8 cellular contexts compared by ENCODE assay signal in genomic region chr17:56913867-56914640, GRCh38. TPM values are rescaled to one million over a fixed set of nuclear protein-coding genes. Genes with fewer than 3 reads are reported as not detected.
DNase-seq lines count a peak whose midpoint lies in the region; ATAC-seq and TF ChIP-seq lines count a peak whose summit lies in the region.

Gene TRIM25 (minus strand): TSS chr17:56914049. CDS start chr17:56913988, 61 bp downstream.

- TF ChIP-seq CTCF in GM23338 (conservative IDR thresholded peaks at IDR 0.05; ENCODE audit: low read depth in 2 of 2) = no peak
- no peak for TF ChIP-seq CTCF in LNCaP clone FGC (IDR thresholded peaks at IDR 0.05; ENCODE audit: control insufficient read depth, extremely low read depth, insufficient read depth)
- TF ChIP-seq CTCF in RWPE2 (IDR thresholded peaks at IDR 0.05; ENCODE audit: poor library complexity, severe bottlenecking) = no peak

- H3K9me3 Mint-ChIP-seq in GM23338 = no peaks in the 10 kb centered on the region
- H3K9me3 Mint-ChIP-seq in activated T-helper 2 cell treated with anti-CD3 and anti-CD28 coated beads, Interferon-gamma antibody, Interleukin-2, Interleukin-4, amounts not matched to agents 10 μg/mL and 5 μg/mL and 100 μg/mL, durations not matched to agents 14 hours and 24 hours and 36 hours = peaks cover 15% of the 10 kb centered on the region
- H3K9me3 Mint-ChIP-seq in natural killer cell treated with Interleukin-12 subunit alpha and Interleukin-12 subunit beta and Interleukin-15 and Interleukin-18, amount 100 ng/mL, for 72 hours = peaks cover 4% of the 10 kb centered on the region

- ATAC-seq in GM23338 = peak; percentile 95
- peak; percentile 76 for ATAC-seq in RWPE2 (ENCODE audit: low read depth)
- ATAC-seq in natural killer cell treated with Interleukin-12 subunit alpha and Interleukin-12 subunit beta and Interleukin-15 and Interleukin-18, amount 100 ng/mL, for 72 hours = peak; percentile 89 to 92

- H3K27me3 Mint-ChIP-seq in GM23338 (ENCODE audit: insufficient read depth, low read depth, poor library complexity) = peaks cover 30% of the 10 kb centered on the region
- H3K27me3 Mint-ChIP-seq in activated T-helper 2 cell treated with anti-CD3 and anti-CD28 coated beads, Interferon-gamma antibody, Interleukin-2, Interleukin-4, amounts not matched to agents 10 μg/mL and 5 μg/mL and 100 μg/mL, durations not matched to agents 14 hours and 24 hours and 36 hours (ENCODE audit: low read depth) = no peaks in the 10 kb centered on the region
- H3K27me3 Mint-ChIP-seq in natural killer cell treated with Interleukin-12 subunit alpha and Interleukin-12 subunit beta and Interleukin-15 and Interleukin-18, amount 100 ng/mL, for 72 hours = no peaks in the 10 kb centered on the region

- H3K4me1 ChIP-seq in GM23338 (ENCODE audit: insufficient read depth) = peaks cover 16% of the 10 kb centered on the region
- peaks cover 23% of the 10 kb centered on the region for H3K4me1 ChIP-seq in RWPE2 (ENCODE audit: insufficient read depth, poor library complexity, severe bottlenecking)

- H3K9me3 ChIP-seq in RWPE2 (ENCODE audit: severe bottlenecking) = no peaks in the 10 kb centered on the region

- DNase-seq in Daoy (ENCODE audit: low read depth) = peak; percentile 94
- DNase-seq in GM23338 (ENCODE audit: low spot score) = peak; percentile 89
- DNase-seq in LNCaP clone FGC (ENCODE audit: low read depth) = no peak
- DNase-seq in RWPE2 (ENCODE audit: low spot score) = peak; percentile 93
- DNase-seq in activated T-helper 2 cell treated with anti-CD3 and anti-CD28 coated beads, Interferon-gamma antibody, Interleukin-2, Interleukin-4, amounts not matched to agents 10 μg/mL and 5 μg/mL and 100 μg/mL, durations not matched to agents 14 hours and 24 hours and 36 hours (ENCODE audit: low spot score) = peak; percentile 77
- peak; percentile 73 for DNase-seq in fibroblast of peridontal ligament (ENCODE audit: extremely low read depth)
- peak; percentile 85 for DNase-seq in natural killer cell treated with Interleukin-12 subunit alpha and Interleukin-12 subunit beta and Interleukin-15 and Interleukin-18, amount 100 ng/mL, for 72 hours (ENCODE audit: low spot score)
- peak; percentile 92 for DNase-seq in stimulated activated naive CD4-positive, alpha-beta T cell treated with Interleukin-2 at 50 U/mL for 16 hours (lab: John Stamatoyannopoulos, UW)

- intact Hi-C loops in activated T-helper 2 cell treated with anti-CD3 and anti-CD28 coated beads, Interferon-gamma antibody, Interleukin-2, Interleukin-4, amounts not matched to agents 10 μg/mL and 5 μg/mL and 100 μg/mL, durations not matched to agents 14 hours and 24 hours and 36 hours (cut with micrococcal nuclease) = loop anchor here (1.0 to 5.0 kb wide), 2 partner anchors 63 to 81 kb away; partner anchors contain the start of genes C17orf67 and SCPEP1

- peaks cover under 1% of the 10 kb centered on the region; the same call in 1 of the 2 replicates for H4K20me1 ChIP-seq in GM23338 (replicated peaks; ENCODE audit: insufficient read depth)

- peaks cover 30% of the 10 kb centered on the region for H3K27me3 ChIP-seq in GM23338 (ENCODE audit: insufficient read depth)
- H3K27me3 ChIP-seq in RWPE2 (ENCODE audit: insufficient read depth, poor library complexity, severe bottlenecking) = no peaks in the 10 kb centered on the region

- peaks cover 14% of the 10 kb centered on the region for H3K4me1 Mint-ChIP-seq in GM23338
- H3K4me1 Mint-ChIP-seq in activated T-helper 2 cell treated with anti-CD3 and anti-CD28 coated beads, Interferon-gamma antibody, Interleukin-2, Interleukin-4, amounts not matched to agents 10 μg/mL and 5 μg/mL and 100 μg/mL, durations not matched to agents 14 hours and 24 hours and 36 hours (ENCODE audit: low read depth) = peaks cover 59% of the 10 kb centered on the region
- H3K4me1 Mint-ChIP-seq in natural killer cell treated with Interleukin-12 subunit alpha and Interleukin-12 subunit beta and Interleukin-15 and Interleukin-18, amount 100 ng/mL, for 72 hours (ENCODE audit: low read depth in 2 of 2) = peaks cover 53 to 54% of the 10 kb centered on the region in 2 donors

- H3K4me3 ChIP-seq in GM23338 (peak within 1 kb of the TSS; percentile 60), LNCaP clone FGC (ENCODE audit: low read depth, low read length) (peak within 1 kb of the TSS; percentile 79), RWPE2 (ENCODE audit: severe bottlenecking) (peak within 1 kb of the TSS; percentile 89)

- 0 out of 2 replicates have a peak, but pooled peaks cover 3% of the 10 kb centered on the region for H3K9me2 ChIP-seq in GM23338 (ENCODE audit: insufficient read depth)

- H3K36me3 Mint-ChIP-seq in GM23338 (ENCODE audit: low read depth) = peaks cover 6% of the 10 kb centered on the region; the same call in 2 of the 3 replicates
- H3K36me3 Mint-ChIP-seq in activated T-helper 2 cell treated with anti-CD3 and anti-CD28 coated beads, Interferon-gamma antibody, Interleukin-2, Interleukin-4, amounts not matched to agents 10 μg/mL and 5 μg/mL and 100 μg/mL, durations not matched to agents 14 hours and 24 hours and 36 hours (ENCODE audit: low read depth) = peaks cover 38% of the 10 kb centered on the region
- peaks cover 20% of the 10 kb centered on the region for H3K36me3 Mint-ChIP-seq in natural killer cell treated with Interleukin-12 subunit alpha and Interleukin-12 subunit beta and Interleukin-15 and Interleukin-18, amount 100 ng/mL, for 72 hours

- peaks cover 29% of the 10 kb centered on the region for H3K79me2 ChIP-seq in GM23338 (replicated peaks; ENCODE audit: insufficient read depth)

- H3K27ac ChIP-seq in GM23338 (ENCODE audit: low read depth) = no peak within 1 kb of the TSS
- peak within 1 kb of the TSS; percentile 91 for H3K27ac ChIP-seq in RWPE2 (ENCODE audit: poor library complexity, severe bottlenecking)

- no peaks in the 10 kb centered on the region for H3K36me3 ChIP-seq in GM23338 (ENCODE audit: insufficient read depth)
- H3K36me3 ChIP-seq in RWPE2 (ENCODE audit: low read depth) = peaks cover 33% of the 10 kb centered on the region

- H3K27ac Mint-ChIP-seq in GM23338 = no peak within 1 kb of the TSS
- peak within 1 kb of the TSS; percentile 96 for H3K27ac Mint-ChIP-seq in activated T-helper 2 cell treated with anti-CD3 and anti-CD28 coated beads, Interferon-gamma antibody, Interleukin-2, Interleukin-4, amounts not matched to agents 10 μg/mL and 5 μg/mL and 100 μg/mL, durations not matched to agents 14 hours and 24 hours and 36 hours
- peak within 1 kb of the TSS; percentile 87 to 96 for H3K27ac Mint-ChIP-seq in natural killer cell treated with Interleukin-12 subunit alpha and Interleukin-12 subunit beta and Interleukin-15 and Interleukin-18, amount 100 ng/mL, for 72 hours

- peak within 1 kb of the TSS; percentile 91 for H3K4me2 ChIP-seq in GM23338

- H3F3A ChIP-seq in GM23338 (replicated peaks; ENCODE audit: low read depth) = no peaks in the 10 kb centered on the region

- H2AFZ ChIP-seq in GM23338 = peak within 1 kb of the TSS; percentile 84

- H3K4me3 Mint-ChIP-seq in GM23338 = peak within 1 kb of the TSS; percentile 82
- H3K4me3 Mint-ChIP-seq in activated T-helper 2 cell treated with anti-CD3 and anti-CD28 coated beads, Interferon-gamma antibody, Interleukin-2, Interleukin-4, amounts not matched to agents 10 μg/mL and 5 μg/mL and 100 μg/mL, durations not matched to agents 14 hours and 24 hours and 36 hours (ENCODE audit: low read depth) = peak within 1 kb of the TSS; percentile 92
- peak within 1 kb of the TSS; percentile 95 for H3K4me3 Mint-ChIP-seq in natural killer cell treated with Interleukin-12 subunit alpha and Interleukin-12 subunit beta and Interleukin-15 and Interleukin-18, amount 100 ng/mL, for 72 hours

RNA-seq across cellular contexts. Expression of gene TRIM25, which starts in this region (rescaled TPM):
- 4.5 and 10.1 TPM in 2 replicates for total RNA-seq in Daoy (2014; rRNA removed; shearing (Covaris generic))
- 24.7 and 36.2 TPM in 2 replicates for total RNA-seq in GM23338 (2014; rRNA removed; shearing (Covaris generic))
- 19.6 and 20.7 TPM in 2 replicates for polyA plus RNA-seq in GM23338 (2016; fragmentation: Nextera tagmentation; extraction: Ambion mirVana)
- total RNA-seq in activated T-helper 2 cell treated with anti-CD3 and anti-CD28 coated beads, Interferon-gamma antibody, Interleukin-2, Interleukin-4, amounts not matched to agents 10 μg/mL and 5 μg/mL and 100 μg/mL, durations not matched to agents 14 hours and 24 hours and 36 hours = 76.5 and 85.9 TPM in 2 replicates
- 100 to 1,000 TPM in 1 of 2 donors, 10 to 100 TPM in 1; 45.9 to 104 TPM for total RNA-seq in natural killer cell treated with Interleukin-12 subunit alpha and Interleukin-12 subunit beta and Interleukin-15 and Interleukin-18, amount 100 ng/mL, for 72 hours
